Comparison of ENCODE assay signal across 1 cellular context in the genomic region with DNA sequence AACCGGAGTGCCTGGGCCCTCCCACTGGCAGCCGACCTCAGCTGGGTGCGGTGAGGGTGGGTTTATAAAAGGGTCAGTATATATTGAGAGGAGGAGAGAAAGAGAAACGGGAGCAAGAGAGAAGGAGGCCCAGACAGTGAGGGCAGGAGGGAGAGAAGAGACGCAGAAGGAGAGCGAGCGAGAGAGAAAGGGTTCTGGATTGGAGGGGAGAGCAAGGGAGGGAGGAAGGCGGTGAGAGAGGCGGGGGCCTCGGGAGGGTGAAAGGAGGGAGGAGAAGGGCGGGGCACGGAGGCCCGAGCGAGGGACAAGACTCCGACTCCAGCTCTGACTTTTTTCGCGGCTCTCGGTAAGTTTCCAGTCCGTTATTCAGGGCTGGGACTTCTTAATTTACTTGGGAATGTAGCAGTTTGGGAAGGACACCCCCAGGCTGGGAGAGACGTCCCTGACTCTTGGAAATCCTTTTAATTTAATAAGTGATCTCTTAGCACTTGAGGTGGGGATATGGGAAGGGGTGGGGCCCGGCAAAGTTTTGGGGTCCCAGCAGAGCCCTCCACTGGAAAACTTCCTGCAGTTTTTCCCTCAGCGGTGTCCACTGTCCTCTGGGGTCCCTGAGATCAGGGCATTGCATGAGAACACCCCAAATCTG.
TF ChIP-seq lines count a peak whose summit lies in the region.

A gene with protein sequence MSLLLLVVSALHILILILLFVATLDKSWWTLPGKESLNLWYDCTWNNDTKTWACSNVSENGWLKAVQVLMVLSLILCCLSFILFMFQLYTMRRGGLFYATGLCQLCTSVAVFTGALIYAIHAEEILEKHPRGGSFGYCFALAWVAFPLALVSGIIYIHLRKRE (plus strand): TSS at position 288 of the 646 bp plus-strand sequence. CDS start 1,293 bp downstream, outside the sequence.

TF ChIP-seq in HCT116, 20 proteins besides CTCF, POLR2A, EP300 and RAD21 (continued from another document):
- TF ChIP-seq JUND (IDR thresholded peaks at IDR 0.05) = no peak
- TF ChIP-seq EZH2phosphoT487 (IDR thresholded peaks at IDR 0.05; ENCODE audit: borderline replicate concordance) = no peak
- TF ChIP-seq EZH2 (IDR thresholded peaks at IDR 0.05) = no peak
- peak; percentile 78 for TF ChIP-seq POLR2AphosphoS5 (IDR thresholded peaks at IDR 0.05; ENCODE audit: low read depth, low read length)
- TF ChIP-seq SIN3A (IDR thresholded peaks at IDR 0.05; ENCODE audit: low read depth) = no peak; the same call in 1 of the 2 replicates
